Comparison of ENCODE assay signal across 26 cellular contexts in the genomic region with DNA sequence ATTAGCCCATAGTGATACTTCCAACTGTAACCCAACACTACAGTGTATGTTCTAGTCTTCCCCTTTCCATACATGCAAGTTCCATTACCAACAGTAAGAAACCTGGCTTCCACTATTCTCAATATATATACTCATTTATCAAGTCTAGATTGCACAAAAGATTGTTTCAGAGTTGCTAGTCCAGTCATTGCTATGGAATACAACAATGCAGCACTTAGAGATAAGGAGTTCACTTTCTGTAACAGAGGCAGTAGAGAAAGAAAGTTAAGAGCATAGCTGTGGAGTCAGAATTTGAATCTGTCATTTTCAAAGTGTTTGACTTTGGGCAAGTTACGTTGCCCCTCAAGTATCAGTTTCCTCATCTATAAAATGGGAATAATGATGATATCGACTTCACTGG.
DNase-seq lines count a peak whose midpoint lies in the region; ATAC-seq, FAIRE-seq and TF ChIP-seq lines count a peak whose summit lies in the region.
"Had no signal": no experiment of that assay in that cellular context is flagged by ENCODE, and none has a peak within 500 bp of the region (broad histone marks: within the 10 kb centered on the region; RNA-seq: fewer than 3 reads in every experiment).

No MANE protein-coding gene starts in this region.

- CTCF ChIA-PET in activated CD4-positive, alpha-beta T cell treated with anti-CD3 and anti-CD28 coated beads, Interleukin-2, amount 10 ng/mL, durations not matched to agents 7 days and 5 days (lab: Charles Lee), result no interaction called here

- no peak for DNase-seq in activated CD4-positive, alpha-beta T cell treated with anti-CD3 and anti-CD28 coated beads, Interleukin-2, amount 10 ng/mL, durations not matched to agents 7 days and 5 days
- no peak for DNase-seq in activated CD4-positive, alpha-beta T cell treated with anti-CD3 and anti-CD28 coated beads, Interleukin-2, amount 50 U/mL, for 1 hour
- DNase-seq in Karpas-422 (no peak), non-pigmented ciliary epithelial cell (ENCODE audit: low read depth) (peak; percentile 34), OCI-M2 (lab: John Stamatoyannopoulos, UW; ENCODE audit: unreplicated experiment) (no peak), D721Med (ENCODE audit: insufficient read length, low spot score) (no peak), NCI-H2107 (lab: John Stamatoyannopoulos, UW) (no peak)
- DNase-seq in activated naive CD4-positive, alpha-beta T cell treated with anti-CD3 and anti-CD28 coated beads, Interleukin-2, amount 50 U/mL, for 72 hours (ENCODE audit: low spot score in 2 of 2), result no peak
- DNase-seq: activated CD4-positive, alpha-beta T cell treated with anti-CD3 and anti-CD28 coated beads, Interleukin-2, amount 50 U/mL, for 4 hours; activated gamma-delta T cell treated with Interleukin-2 at 50 U/mL for 16 hours; CD8-positive, alpha-beta T cell; central memory CD4-positive, alpha-beta T cell; dermis blood vessel endothelial cell; left ventricle myocardium superior; NCI-H1694; NCI-H2171 treated with DMSO at 0.1 percent for 48 hours; NCI-H524; SHP77 treated with DMSO at 0.1 percent for 48 hours; sigmoid colon; stimulated activated naive CD4-positive, alpha-beta T cell treated with Interleukin-2 at 50 U/mL for 16 hours; T1000 had no signal

- H3K79me2 ChIP-seq in Karpas-422 (ENCODE audit: low read length), result no peaks in the 10 kb centered on the region

- H3K36me3 ChIP-seq in Karpas-422 (ENCODE audit: insufficient read depth, low read length), result no peaks in the 10 kb centered on the region
- H3K36me3 ChIP-seq: neutrophil, prostate gland, sigmoid colon, vagina had no signal

- peaks cover 11% of the 10 kb centered on the region for H3K4me1 ChIP-seq in Karpas-422 (ENCODE audit: low read length)
- H3K4me1 ChIP-seq: prostate gland, sigmoid colon, vagina had no signal

- H3K27ac Mint-ChIP-seq in activated CD4-positive, alpha-beta T cell treated with anti-CD3 and anti-CD28 coated beads, Interleukin-2, amount 10 ng/mL, durations not matched to agents 7 days and 5 days, result peak overlapping the region; percentile 6
- H3K27ac Mint-ChIP-seq in activated naive CD4-positive, alpha-beta T cell treated with anti-CD3 and anti-CD28 coated beads, Interleukin-2, amount 50 U/mL, for 72 hours, result peak overlapping the region; percentile 67 to 80
- H3K27ac Mint-ChIP-seq: CD8-positive, alpha-beta T cell; GM23338 had no signal

- H3K27me3 ChIP-seq in Karpas-422 (ENCODE audit: low read length), result no peaks in the 10 kb centered on the region
- H3K27me3 ChIP-seq: neutrophil, sigmoid colon, vagina had no signal

- no peaks in the 10 kb centered on the region for H4K20me1 ChIP-seq in Karpas-422 (ENCODE audit: insufficient read depth, low read depth, low read length)

- TF ChIP-seq CTCF in D721Med (IDR thresholded peaks at IDR 0.05; ENCODE audit: insufficient read depth, missing control alignments), result no peak

- H3K9me3 Mint-ChIP-seq in activated CD4-positive, alpha-beta T cell treated with anti-CD3 and anti-CD28 coated beads, Interleukin-2, amount 10 ng/mL, durations not matched to agents 7 days and 5 days, result peaks cover 50% of the 10 kb centered on the region
- H3K9me3 Mint-ChIP-seq in activated naive CD4-positive, alpha-beta T cell treated with anti-CD3 and anti-CD28 coated beads, Interleukin-2, amount 50 U/mL, for 72 hours, result peaks cover 23 to 48% of the 10 kb centered on the region in 2 donors

- no peaks in the 10 kb centered on the region for H3K9me2 ChIP-seq in Karpas-422 (replicated peaks; ENCODE audit: insufficient read depth, low read length)

- POLR2A ChIA-PET in activated CD4-positive, alpha-beta T cell treated with anti-CD3 and anti-CD28 coated beads, Interleukin-2, amount 10 ng/mL, durations not matched to agents 7 days and 5 days (lab: Charles Lee), result no interaction called here

- H3K4me1 Mint-ChIP-seq in activated CD4-positive, alpha-beta T cell treated with anti-CD3 and anti-CD28 coated beads, Interleukin-2, amount 10 ng/mL, durations not matched to agents 7 days and 5 days, result peaks cover 72% of the 10 kb centered on the region
- H3K4me1 Mint-ChIP-seq: GM23338 had no signal

- no peaks in the 10 kb centered on the region for H3K9me3 ChIP-seq in Karpas-422 (ENCODE audit: low read length)
- H3K9me3 ChIP-seq: neutrophil, prostate gland, sigmoid colon, vagina had no signal

- no peak for FAIRE-seq in D721Med (lab: Jason Lieb, UNC)
- FAIRE-seq: islet of Langerhans had no signal

- no peaks in the 10 kb centered on the region for H3K27me3 Mint-ChIP-seq in activated CD4-positive, alpha-beta T cell treated with anti-CD3 and anti-CD28 coated beads, Interleukin-2, amount 10 ng/mL, durations not matched to agents 7 days and 5 days

- no peak overlapping the region for H3K4me2 ChIP-seq in Karpas-422 (ENCODE audit: low read depth, low read length, poor library complexity, severe bottlenecking)
- H3K4me2 ChIP-seq: GM23338 had no signal

- ATAC-seq in activated naive CD4-positive, alpha-beta T cell treated with anti-CD3 and anti-CD28 coated beads, Interleukin-2, amount 50 U/mL, for 72 hours, result no peak
- ATAC-seq: CD8-positive, alpha-beta T cell; GM23338; left ventricle myocardium superior had no signal

- peaks cover 62% of the 10 kb centered on the region for H3K36me3 Mint-ChIP-seq in activated CD4-positive, alpha-beta T cell treated with anti-CD3 and anti-CD28 coated beads, Interleukin-2, amount 10 ng/mL, durations not matched to agents 7 days and 5 days (ENCODE audit: low read depth)
- peaks cover 35 to 83% of the 10 kb centered on the region in 2 donors for H3K36me3 Mint-ChIP-seq in activated naive CD4-positive, alpha-beta T cell treated with anti-CD3 and anti-CD28 coated beads, Interleukin-2, amount 50 U/mL, for 72 hours
- H3K36me3 Mint-ChIP-seq: CD8-positive, alpha-beta T cell had no signal

- no peak overlapping the region for H3K27ac ChIP-seq in Karpas-422 (ENCODE audit: low read length)
- H3K27ac ChIP-seq: neutrophil, prostate gland, sigmoid colon, vagina had no signal

- H3K9ac ChIP-seq in Karpas-422 (ENCODE audit: low read length), result no peak overlapping the region

- no peak overlapping the region for H3K4me3 Mint-ChIP-seq in activated CD4-positive, alpha-beta T cell treated with anti-CD3 and anti-CD28 coated beads, Interleukin-2, amount 10 ng/mL, durations not matched to agents 7 days and 5 days
- H3K4me3 Mint-ChIP-seq: CD8-positive, alpha-beta T cell; GM23338 had no signal

- no peak overlapping the region for H3K4me3 ChIP-seq in Karpas-422 (ENCODE audit: low read length)
- H3K4me3 ChIP-seq: GM23338, prostate gland, sigmoid colon, vagina had no signal

- 0 out of 2 replicates have a peak overlapping the region, but pooled peaks have one; percentile 36 for H2AFZ ChIP-seq in Karpas-422 (ENCODE audit: low read length)
- H2AFZ ChIP-seq: GM23338 had no signal
